Comparison of ENCODE assay signal across 19 cellular contexts in the genomic region with DNA sequence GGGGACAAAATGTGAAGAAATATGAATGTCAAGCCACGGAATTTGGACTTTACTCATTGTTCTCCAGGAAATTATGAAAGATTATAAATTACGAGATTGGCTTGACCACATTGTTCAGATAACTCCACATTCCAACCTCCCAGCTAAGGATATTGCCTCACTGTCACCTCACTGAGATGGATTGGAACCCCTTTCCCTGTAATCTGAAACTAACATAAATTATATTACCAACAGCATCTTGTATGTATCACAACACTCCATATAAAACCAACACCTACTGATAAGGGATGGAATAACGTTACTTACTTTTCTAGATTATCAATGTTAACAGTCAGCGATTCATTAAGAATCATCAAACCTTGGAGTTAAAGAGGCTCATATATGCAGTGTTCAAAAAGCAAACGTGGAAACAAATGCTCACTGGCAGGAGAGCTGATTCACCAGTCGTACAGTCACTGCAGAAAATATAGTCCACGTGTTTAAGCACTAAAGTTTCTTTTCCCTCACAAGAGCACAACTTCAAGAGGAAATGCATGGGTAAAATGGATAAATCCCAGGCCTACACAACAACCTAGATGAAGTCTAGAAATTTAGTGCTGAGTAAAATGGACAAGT.
"Had no signal": no experiment of that assay in that cellular context is flagged by ENCODE, and none has a peak within 500 bp of the region (broad histone marks: within the 10 kb centered on the region; RNA-seq: fewer than 3 reads in every experiment).

No MANE protein-coding gene starts in this region.

- H3K9me3 ChIP-seq: ascending aorta, gastrocnemius medialis, heart right ventricle, right lobe of liver, suprapubic skin had no signal

- H3K4me1 ChIP-seq: ascending aorta, gastrocnemius medialis, right lobe of liver, suprapubic skin had no signal

- H3K4me3 ChIP-seq: ascending aorta, gastrocnemius medialis, heart right ventricle, right lobe of liver, suprapubic skin had no signal

- H3K27me3 ChIP-seq: ascending aorta, gastrocnemius medialis, heart right ventricle, right lobe of liver, suprapubic skin had no signal

- DNase-seq: activated CD4-positive, alpha-beta memory T cell treated with anti-CD3 and anti-CD28 coated beads for 36 hours; activated gamma-delta T cell treated with Interleukin-2 at 50 U/mL for 16 hours; activated naive CD8-positive, alpha-beta T cell treated with anti-CD3 and anti-CD28 coated beads, Interleukin-2, amount 10 ng/mL, durations not matched to agents 7 days and 5 days; activated T-cell treated with anti-CD3 and anti-CD28 coated beads, Interleukin-2, amount 50 U/mL, for 72 hours; central memory CD4-positive, alpha-beta T cell; cortex of kidney; effector CD8-positive, alpha-beta T cell; gastrocnemius medialis; heart right ventricle; islet precursor cell; nucleus accumbens; right lobe of liver; stimulated activated naive CD4-positive, alpha-beta T cell treated with Interleukin-2 at 50 U/mL for 16 hours; T-helper 2 cell had no signal

- ATAC-seq: activated CD4-positive, CD25-positive, alpha-beta regulatory T cell treated with anti-CD3 and anti-CD28 coated beads, Interleukin-2, amount 50 U/mL, for 24 hours; activated T-cell treated with anti-CD3 and anti-CD28 coated beads, Interleukin-2, amount 50 U/mL, for 72 hours; gastrocnemius medialis; heart right ventricle; left lobe of liver; natural killer cell treated with Interleukin-12 subunit alpha and Interleukin-12 subunit beta and Interleukin-15 and Interleukin-18, amount 100 ng/mL, for 72 hours; right lobe of liver had no signal

- H3K36me3 ChIP-seq: ascending aorta, gastrocnemius medialis, heart right ventricle, right lobe of liver, suprapubic skin had no signal

- H3K27ac ChIP-seq: ascending aorta, gastrocnemius medialis, heart right ventricle, right lobe of liver, suprapubic skin had no signal
